In genomic region chr7:23418046-23418445, GRCh38 we compare ENCODE assay signal across 12 cellular contexts. TPM values are rescaled to one million over a fixed set of nuclear protein-coding genes. Genes with fewer than 3 reads are reported as not detected.
DNase-seq lines count a peak whose midpoint lies in the region; TF ChIP-seq lines count a peak whose summit lies in the region.
"Had no signal": no experiment of that assay in that cellular context is flagged by ENCODE, and none has a peak within 500 bp of the region (broad histone marks: within the 10 kb centered on the region; RNA-seq: fewer than 3 reads in every experiment).

No MANE protein-coding gene starts in this region.

- H3K9me3 Mint-ChIP-seq in HFFc6, result no peaks in the 10 kb centered on the region
- H3K9me3 Mint-ChIP-seq in activated naive CD4-positive, alpha-beta T cell treated with anti-CD3 and anti-CD28 coated beads, Interleukin-2, amount 10 ng/mL, durations not matched to agents 7 days and 5 days, result no peaks in the 10 kb centered on the region

- H3K27me3 ChIP-seq in esophagus squamous epithelium, result no peaks in the 10 kb centered on the region

- H3K36me3 ChIP-seq in esophagus squamous epithelium, result no peaks in the 10 kb centered on the region
- H3K36me3 ChIP-seq: adrenal gland had no signal

- DNase-seq in HFFc6, result peak; percentile 14
- DNase-seq in RPMI7951 (ENCODE audit: low read depth), result peak; percentile 39
- DNase-seq in esophagus squamous epithelium (lab: John Stamatoyannopoulos, UW), result no peak
- DNase-seq in renal cortical epithelial cell (ENCODE audit: low read depth), result peak; percentile 83
- no peak for DNase-seq in posterior vena cava (ENCODE audit: low spot score)
- DNase-seq in activated naive CD4-positive, alpha-beta T cell treated with anti-CD3 and anti-CD28 coated beads, Interleukin-2, amount 10 ng/mL, durations not matched to agents 7 days and 5 days, result no peak
- no peak for DNase-seq in SHP77 (lab: John Stamatoyannopoulos, UW)
- DNase-seq: activated CD8-positive, alpha-beta memory T cell treated with anti-CD3 and anti-CD28 coated beads, Interleukin-2, amount 50 U/mL, for 48 hours; adrenal gland; kidney; NCI-H1436 treated with DMSO at 0.1 percent for 48 hours; stimulated activated naive CD4-positive, alpha-beta T cell had no signal

- H3K4me1 Mint-ChIP-seq in HFFc6 (ENCODE audit: low read depth), result peaks cover 24% of the 10 kb centered on the region
- peaks cover 4% of the 10 kb centered on the region for H3K4me1 Mint-ChIP-seq in activated naive CD4-positive, alpha-beta T cell treated with anti-CD3 and anti-CD28 coated beads, Interleukin-2, amount 10 ng/mL, durations not matched to agents 7 days and 5 days

- no peaks in the 10 kb centered on the region for H3K9me3 ChIP-seq in esophagus squamous epithelium
- H3K9me3 ChIP-seq: adrenal gland had no signal

- CTCF ChIA-PET in activated naive CD4-positive, alpha-beta T cell treated with anti-CD3 and anti-CD28 coated beads, Interleukin-2, amount 10 ng/mL, durations not matched to agents 7 days and 5 days (lab: Charles Lee), result interaction anchor here (1.0 to 1.2 kb wide), 2 partner anchors 16 to 38 kb away, joined by 3 read pairs; no protein-coding TSS in a partner anchor

- no peak for TF ChIP-seq CTCF in HFFc6 (IDR thresholded peaks at IDR 0.05)
- no peak for TF ChIP-seq CTCF in esophagus squamous epithelium (IDR thresholded peaks at IDR 0.05)

- intact Hi-C loops in esophagus squamous epithelium (cut with DNase I) (no loop called here), posterior vena cava (cut with DNase I) (loop anchor here in 1 of 2 donors (10.0 kb wide), 1 partner anchor 467 kb away; no protein-coding TSS in a partner anchor)

- H3K4me3 ChIP-seq in esophagus squamous epithelium, result no peak overlapping the region
- H3K4me3 ChIP-seq: adrenal gland had no signal

- H3K27ac Mint-ChIP-seq in HFFc6, result no peak overlapping the region; the same call in 1 of the 2 replicates
- H3K27ac Mint-ChIP-seq in activated naive CD4-positive, alpha-beta T cell treated with anti-CD3 and anti-CD28 coated beads, Interleukin-2, amount 10 ng/mL, durations not matched to agents 7 days and 5 days, result no peak overlapping the region

- H3K27me3 Mint-ChIP-seq in HFFc6 (ENCODE audit: insufficient read depth), result no peaks in the 10 kb centered on the region; the same call in 1 of the 2 replicates
- peaks cover 12% of the 10 kb centered on the region for H3K27me3 Mint-ChIP-seq in activated naive CD4-positive, alpha-beta T cell treated with anti-CD3 and anti-CD28 coated beads, Interleukin-2, amount 10 ng/mL, durations not matched to agents 7 days and 5 days

- H3K27ac ChIP-seq in esophagus squamous epithelium, result peak overlapping the region in 3 of 4 donors; percentile 26 to 80 (median 68)
- H3K27ac ChIP-seq: adrenal gland had no signal

- H3K4me3 Mint-ChIP-seq in HFFc6, result no peak overlapping the region
- no peak overlapping the region for H3K4me3 Mint-ChIP-seq in activated naive CD4-positive, alpha-beta T cell treated with anti-CD3 and anti-CD28 coated beads, Interleukin-2, amount 10 ng/mL, durations not matched to agents 7 days and 5 days

- H3K4me1 ChIP-seq in esophagus squamous epithelium, result peaks cover 0 to 26% (median 0%) of the 10 kb centered on the region in 3 donors
- H3K4me1 ChIP-seq: adrenal gland had no signal

- peaks cover 19% of the 10 kb centered on the region for H3K36me3 Mint-ChIP-seq in HFFc6 (ENCODE audit: low read depth)
- no peaks in the 10 kb centered on the region for H3K36me3 Mint-ChIP-seq in activated naive CD4-positive, alpha-beta T cell treated with anti-CD3 and anti-CD28 coated beads, Interleukin-2, amount 10 ng/mL, durations not matched to agents 7 days and 5 days

- TF ChIP-seq POLR2A in esophagus squamous epithelium (IDR thresholded peaks at IDR 0.05), result no peak

RNA-seq across cellular contexts. Expression of gene IGF2BP3, which starts 52.2 kb away (rescaled TPM):
- 10 to 100 TPM; 23.8 to 33.1 (median 31.0) TPM for total RNA-seq in HFFc6 (2021; fragmentation: NEBNext Ultra II Directional; extraction: Animal tissue kit (Norgen Biotek cat#: 25700))
- total RNA-seq in RPMI7951 (2014; rRNA removed; shearing (Covaris generic)), result 120 and 145 TPM in 2 replicates
- 1 to 10 TPM; 1.3 to 9.3 (median 7.2) TPM for total RNA-seq in esophagus squamous epithelium
- total RNA-seq in renal cortical epithelial cell, result 43.9 and 50.8 TPM in 2 replicates
- total RNA-seq in posterior vena cava, result under 1 TPM; 0.48 to 0.51 TPM

Comparison
In these comparisons a context has a peak if more than half of its experiments do, and no peak if none do; other contexts are left out.
1. DNase-seq: peak in HFFc6 (single experiment), RPMI7951 (single experiment) and renal cortical epithelial cell (single experiment); none in esophagus squamous epithelium (single experiment), posterior vena cava (single experiment), activated naive CD4-positive, alpha-beta T cell treated with anti-CD3 and anti-CD28 coated beads, Interleukin-2, amount 10 ng/mL, durations not matched to agents 7 days and 5 days (single experiment) and SHP77 (0 of 2).